Comparison of ENCODE assay signal across 25 cellular contexts in genomic region chr13:29858667-29859066, GRCh38.
DNase-seq lines count a peak whose midpoint lies in the region.
"Had no signal": no experiment of that assay in that cellular context is flagged by ENCODE, and none has a peak within 500 bp of the region (broad histone marks: within the 10 kb centered on the region; RNA-seq: fewer than 3 reads in every experiment).

No MANE protein-coding gene starts in this region.

- peak; percentile 37 for DNase-seq in AG08395 (ENCODE audit: low spot score)
- peak; percentile 44 for DNase-seq in GM03348 (ENCODE audit: low spot score)
- DNase-seq in MV-4-11 (lab: John Stamatoyannopoulos, UW) = peak; percentile 68
- peak; percentile 37 for DNase-seq in fibroblast of peridontal ligament (ENCODE audit: extremely low read depth)
- DNase-seq in NCI-H128 (lab: John Stamatoyannopoulos, UW; ENCODE audit: unreplicated experiment) = no peak
- no peak for DNase-seq in hypothalamus (lab: John Stamatoyannopoulos, UW)
- DNase-seq in DMS79 (lab: John Stamatoyannopoulos, UW) = no peak
- DNase-seq in activated effector memory CD4-positive, alpha-beta T cell treated with anti-CD3 and anti-CD28 coated beads, Interleukin-2, amount 50 U/mL, for 16 hours = no peak
- DNase-seq: activated B cell treated with CpG ODN at 0.5 μM for 24 hours; activated CD4-positive, alpha-beta memory T cell treated with anti-CD3 and anti-CD28 coated beads, Interleukin-2, amount 10 ng/mL, durations not matched to agents 7 days and 5 days; amniotic stem cell; effector memory CD4-positive, alpha-beta T cell; GOT3; islet precursor cell; Karpas-422; mucosa of descending colon; NCI-H1105; NCI-H2029; NCI-H2227 treated with DMSO at 0.1 percent for 48 hours; OCI-M1; pancreas; Right ventricle myocardium superior; stimulated activated CD4-positive, alpha-beta T cell treated with anti-CD3 and anti-CD28 coated beads, Interleukin-4, amount 100 ng/mL, for 1 hour; stimulated activated naive CD4-positive, alpha-beta T cell treated with Interleukin-2 at 50 U/mL for 16 hours; T1000 had no signal

Comparison
In these comparisons a context has a peak if more than half of its experiments do, and no peak if none do; other contexts are left out.
1. DNase-seq: peak in AG08395 (single experiment), GM03348 (single experiment), MV-4-11 (single experiment) and fibroblast of peridontal ligament (single experiment); none in NCI-H128 (single experiment), hypothalamus (0 of 51), DMS79 (single experiment) and activated effector memory CD4-positive, alpha-beta T cell treated with anti-CD3 and anti-CD28 coated beads, Interleukin-2, amount 50 U/mL, for 16 hours (single experiment).